Comparison of ENCODE assay signal across 1 cellular context in genomic region chr20:63064745-63065711, GRCh38.
TF ChIP-seq lines count a peak whose summit lies in the region.

No MANE protein-coding gene starts in this region.

TF ChIP-seq in H1, 55 proteins besides CTCF, POLR2A, EP300 and RAD21:
- TF ChIP-seq SP4 (IDR thresholded peaks at IDR 0.05; ENCODE audit: low read length) (no peak), CHD7 (IDR thresholded peaks at IDR 0.05; ENCODE audit: insufficient replicate concordance, low read length) (no peak)
